In the genomic region with DNA sequence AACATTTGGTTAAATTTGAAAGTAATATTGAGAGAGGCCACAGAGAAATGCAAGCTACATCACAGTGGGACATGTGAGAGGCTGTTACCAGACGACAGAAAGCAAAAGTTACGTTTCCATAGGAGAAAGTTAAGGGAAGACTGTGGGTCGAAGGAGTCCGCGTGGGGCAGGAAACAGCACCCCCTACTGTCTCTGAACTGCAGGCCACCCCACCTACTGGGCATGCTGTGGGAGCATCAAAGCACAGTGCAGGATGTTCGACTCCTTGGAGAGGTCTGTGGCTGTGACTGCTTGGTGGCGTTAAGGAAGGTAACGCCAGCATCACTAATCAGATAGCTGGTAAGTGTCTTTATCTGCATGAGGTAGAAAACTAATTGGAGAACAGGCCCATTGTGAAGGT, we compare ENCODE assay signal across 8 cellular contexts.
A peak's percentile ranks its signal among the peaks of the same experiment; 100 is the strongest.
DNase-seq lines count a peak whose midpoint lies in the region; ATAC-seq and TF ChIP-seq lines count a peak whose summit lies in the region.

No MANE protein-coding gene starts in this region.

- peaks cover 9% of the 10 kb centered on the region for H3K4me1 Mint-ChIP-seq in WTC11

- TF ChIP-seq CTCF in WTC11 (IDR thresholded peaks at IDR 0.05) = peak; percentile 73

- peaks cover 20% of the 10 kb centered on the region for H3K9me3 Mint-ChIP-seq in WTC11

- POLR2A ChIA-PET in WTC11 (lab: Charles Lee) = no interaction called here

- ATAC-seq in GM19463 (IDR thresholded peaks at IDR 0.05; ENCODE audit: unreplicated experiment) = peak; percentile 90
- peak; percentile 36 for ATAC-seq in HG03575 (IDR thresholded peaks at IDR 0.05; ENCODE audit: extremely low read depth, insufficient number of reproducible peaks, low FRiP score, unreplicated experiment)
- peak; percentile 99 for ATAC-seq in WTC11
- ATAC-seq in GM19324 (IDR thresholded peaks at IDR 0.05; ENCODE audit: low FRiP score, unreplicated experiment) = no peak

- H3K36me3 Mint-ChIP-seq in WTC11 = peaks cover 3% of the 10 kb centered on the region

- CTCF ChIA-PET in WTC11 (lab: Charles Lee) = interaction anchor here (0.6 kb wide), 1 partner anchor 707 kb away, joined by 4 read pairs; no protein-coding TSS in a partner anchor

- intact Hi-C loops in head of caudate nucleus (cut with DNase I) = loop anchor here (10.0 kb wide), 1 partner anchor 611 kb away; no protein-coding TSS in a partner anchor

- H3K27ac Mint-ChIP-seq in WTC11 = no peak overlapping the region

- H3K27me3 Mint-ChIP-seq in WTC11 (ENCODE audit: low read depth) = peaks cover 4% of the 10 kb centered on the region; the same call in 1 of the 2 replicates

- H3K4me3 Mint-ChIP-seq in WTC11 = no peak overlapping the region

- peak; percentile 59 for DNase-seq in DMS53 (lab: John Stamatoyannopoulos, UW)
- DNase-seq in WTC11 (ENCODE audit: low spot score) = peak; percentile 69
- DNase-seq in head of caudate nucleus = peak in 32 of 42 donors; percentile 10 to 75 (median 32)
- DNase-seq in stimulated activated CD4-positive, alpha-beta T cell treated with anti-CD3 and anti-CD28 coated beads, Interleukin-4, amount 100 ng/mL, for 48 hours (ENCODE audit: low read depth in 2 of 2) = peak; percentile 4 to 11
- DNase-seq in NCI-H2196 (lab: John Stamatoyannopoulos, UW; ENCODE audit: unreplicated experiment) = no peak

TF ChIP-seq in WTC11, 78 proteins besides CTCF, POLR2A, EP300 and RAD21:
- TF ChIP-seq ATF1 (CRISPR knock-in tag; IDR thresholded peaks at IDR 0.05) (no peak), MAX (CRISPR knock-in tag; IDR thresholded peaks at IDR 0.05) (0 out of 2 replicates have a peak, but pooled peaks have one; percentile 21), NR2C2 (CRISPR knock-in tag; IDR thresholded peaks at IDR 0.05) (no peak)
